In the genomic region with DNA sequence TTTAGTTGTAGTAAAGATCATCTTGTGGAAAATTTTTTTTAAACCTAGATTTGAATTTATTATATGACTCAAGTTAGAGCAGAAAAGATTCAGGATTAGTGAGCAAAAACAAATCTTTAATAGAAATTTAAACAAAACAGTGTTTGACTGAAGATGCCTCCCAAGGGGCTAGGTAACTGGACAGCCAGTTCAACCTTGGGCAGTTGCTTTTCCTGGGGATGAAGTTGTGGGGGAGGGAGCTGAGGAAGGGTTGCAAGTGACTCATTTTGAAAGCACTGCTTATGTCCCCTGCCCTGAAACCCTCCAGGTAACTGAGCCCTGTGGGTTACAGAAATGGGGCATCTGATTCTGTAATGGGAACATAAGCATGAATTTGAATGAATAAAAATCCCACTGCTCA, we compare ENCODE assay signal across 7 cellular contexts. TPM values are rescaled to one million over a fixed set of nuclear protein-coding genes. Genes with fewer than 3 reads are reported as not detected.
DNase-seq lines count a peak whose midpoint lies in the region; ATAC-seq and TF ChIP-seq lines count a peak whose summit lies in the region.

No MANE protein-coding gene starts in this region.

- H3K4me3 Mint-ChIP-seq in activated B cell treated with CpG ODN at 0.5 μM for 24 hours (no peak overlapping the region), osteocyte (ENCODE audit: unreplicated experiment) (no peak overlapping the region)

- ATAC-seq in HG02884 (IDR thresholded peaks at IDR 0.05; ENCODE audit: unreplicated experiment) (peak; percentile 64), activated B cell treated with CpG ODN at 0.5 μM for 24 hours (ENCODE audit: low read depth) (no peak)

- peak; percentile 33 for DNase-seq in GM19240 (ENCODE audit: insufficient read length, low spot score)
- DNase-seq in activated B cell treated with CpG ODN at 0.5 μM for 24 hours = no peak
- DNase-seq in renal cortical epithelial cell (ENCODE audit: low read depth) = peak; percentile 79
- no peak for DNase-seq in 8988T
- DNase-seq in NCI-H446 treated with DMSO at 0.1 percent for 48 hours (lab: John Stamatoyannopoulos, UW) = no peak
- DNase-seq in osteocyte (ENCODE audit: extremely low spot score, unreplicated experiment) = no peak

- POLR2A ChIA-PET in activated B cell treated with CpG ODN at 0.5 μM for 24 hours (lab: Charles Lee) = interaction anchor here (1.1 to 2.2 kb wide), 2 partner anchors 14 to 103 kb away, joined by 3 to 12 read pairs; partner anchors contain the start of gene CDK17

- peak overlapping the region; percentile 71 for H3K27ac Mint-ChIP-seq in activated B cell treated with CpG ODN at 0.5 μM for 24 hours
- no peak overlapping the region for H3K27ac Mint-ChIP-seq in osteocyte (ENCODE audit: unreplicated experiment)

- H3K9me3 Mint-ChIP-seq in activated B cell treated with CpG ODN at 0.5 μM for 24 hours (no peaks in the 10 kb centered on the region), osteocyte (ENCODE audit: unreplicated experiment) (peaks cover 4% of the 10 kb centered on the region)

- CTCF ChIA-PET in activated B cell treated with CpG ODN at 0.5 μM for 24 hours (lab: Charles Lee) = interaction anchor here (0.9 to 1.1 kb wide), 2 partner anchors 13 to 102 kb away, joined by 3 read pairs; partner anchors contain the start of genes CDK17 and CFAP54

- TF ChIP-seq CTCF in activated B cell treated with CpG ODN at 0.5 μM for 24 hours (IDR thresholded peaks at IDR 0.05) (no peak), osteocyte (IDR thresholded peaks at IDR 0.05) (no peak)

- peaks cover 32% of the 10 kb centered on the region for H3K4me1 Mint-ChIP-seq in activated B cell treated with CpG ODN at 0.5 μM for 24 hours
- peaks cover 23% of the 10 kb centered on the region for H3K4me1 Mint-ChIP-seq in osteocyte (ENCODE audit: unreplicated experiment)

- H3K27me3 Mint-ChIP-seq in activated B cell treated with CpG ODN at 0.5 μM for 24 hours (no peaks in the 10 kb centered on the region), osteocyte (ENCODE audit: unreplicated experiment) (no peaks in the 10 kb centered on the region)

- intact Hi-C loops in activated B cell treated with CpG ODN at 0.5 μM for 24 hours (cut with micrococcal nuclease) = loop anchor here (1.0 kb wide), 1 partner anchor 13 kb away; the partner anchor contains the start of gene CFAP54

- H3K36me3 Mint-ChIP-seq in activated B cell treated with CpG ODN at 0.5 μM for 24 hours (ENCODE audit: low read depth) (no peaks in the 10 kb centered on the region), osteocyte (ENCODE audit: unreplicated experiment) (no peaks in the 10 kb centered on the region)

RNA-seq across cellular contexts. Expression of gene CFAP54, which starts 13.1 kb away (rescaled TPM):
- total RNA-seq in activated B cell treated with CpG ODN at 0.5 μM for 24 hours = 0.44 and 0.64 TPM in 2 replicates
- 3.3 and 11.3 TPM in 2 replicates for total RNA-seq in renal cortical epithelial cell
- total RNA-seq in osteocyte = 0.24 and 0.73 TPM in 2 replicates

Comparison
In these comparisons a context has a peak if more than half of its experiments do, and no peak if none do; other contexts are left out.
1. DNase-seq: peak in GM19240 (single experiment) and renal cortical epithelial cell (single experiment); none in activated B cell treated with CpG ODN at 0.5 μM for 24 hours (single experiment), 8988T (single experiment), NCI-H446 treated with DMSO at 0.1 percent for 48 hours (single experiment) and osteocyte (single experiment).